ENCODE assay signal across 14 cellular contexts in genomic region chr4:127634181-127634580, GRCh38. TPM values are rescaled to one million over a fixed set of nuclear protein-coding genes. Genes with fewer than 3 reads are reported as not detected.
DNase-seq lines count a peak whose midpoint lies in the region; ATAC-seq and TF ChIP-seq lines count a peak whose summit lies in the region.
"Had no signal": no experiment of that assay in that cellular context is flagged by ENCODE, and none has a peak within 500 bp of the region (broad histone marks: within the 10 kb centered on the region; RNA-seq: fewer than 3 reads in every experiment).

No MANE protein-coding gene starts in this region.

- H3K9me3 Mint-ChIP-seq in HFFc6: no peaks in the 10 kb centered on the region
- H3K9me3 Mint-ChIP-seq: T-helper 1 cell treated with Interleukin-12 subunit alpha and Interleukin-12 subunit beta and Interleukin-4 antibody, amounts not matched to agents 30 μg/mL and 1 μg/mL, for 36 hours had no signal

- no peak for ATAC-seq in thoracic aorta (ENCODE audit: insufficient number of reproducible peaks, low FRiP score, low read depth)
- ATAC-seq: Panc1, sciatic nerve had no signal

- no peaks in the 10 kb centered on the region for H3K79me2 ChIP-seq in hepatocyte

- H3K27ac Mint-ChIP-seq in HFFc6: peak overlapping the region; percentile 62; the same call in 1 of the 2 replicates
- H3K27ac Mint-ChIP-seq: T-helper 1 cell treated with Interleukin-12 subunit alpha and Interleukin-12 subunit beta and Interleukin-4 antibody, amounts not matched to agents 30 μg/mL and 1 μg/mL, for 36 hours had no signal

- H3K4me3 Mint-ChIP-seq in HFFc6: peak overlapping the region; percentile 100

- H3K36me3 ChIP-seq in hepatocyte (replicated peaks; ENCODE audit: insufficient read depth, low read depth): no peaks in the 10 kb centered on the region
- H3K36me3 ChIP-seq in thoracic aorta: no peaks in the 10 kb centered on the region
- H3K36me3 ChIP-seq: adrenal gland, HAP-1 had no signal

- no peak overlapping the region for H3K4me3 ChIP-seq in hepatocyte
- H3K4me3 ChIP-seq in thoracic aorta: peak overlapping the region; percentile 80

- H3K27ac ChIP-seq in hepatocyte (no peak overlapping the region), thoracic aorta (no peak overlapping the region)
- H3K27ac ChIP-seq: adrenal gland had no signal

- TF ChIP-seq CTCF in HFFc6 (IDR thresholded peaks at IDR 0.05) (no peak), hepatocyte (IDR thresholded peaks at IDR 0.05; ENCODE audit: poor library complexity) (no peak), thoracic aorta (IDR thresholded peaks at IDR 0.05) (no peak)

- no peaks in the 10 kb centered on the region; the same call in 1 of the 2 replicates for H3K27me3 Mint-ChIP-seq in HFFc6 (ENCODE audit: insufficient read depth)

- 83% methylated on average over 3 of the region's 3 CpGs for WGBS in hepatocyte (ENCODE audit: low lambda C conversion rate, missing lambda C conversion rate)

- H3K27me3 ChIP-seq in hepatocyte (no peaks in the 10 kb centered on the region), thoracic aorta (replicated peaks; ENCODE audit: insufficient read depth) (no peaks in the 10 kb centered on the region)
- H3K27me3 ChIP-seq: adrenal gland had no signal

- H4K20me1 ChIP-seq in hepatocyte (ENCODE audit: insufficient read depth, poor library complexity, severe bottlenecking): no peaks in the 10 kb centered on the region

- no peaks in the 10 kb centered on the region for H3K9me3 ChIP-seq in hepatocyte (ENCODE audit: low read depth)
- no peaks in the 10 kb centered on the region for H3K9me3 ChIP-seq in thoracic aorta
- H3K9me3 ChIP-seq: adrenal gland, HAP-1 had no signal

- H3K36me3 Mint-ChIP-seq in HFFc6 (ENCODE audit: low read depth): peaks cover 13% of the 10 kb centered on the region; the same call in 1 of the 2 replicates

- peak; percentile 82 for DNase-seq in HFFc6
- peak; percentile 70 for DNase-seq in astrocyte of the hippocampus (ENCODE audit: low read depth, low spot score)
- DNase-seq in hepatocyte (ENCODE audit: low spot score): no peak
- no peak for DNase-seq in thoracic aorta (ENCODE audit: low spot score)
- DNase-seq in MV-4-11 (lab: John Stamatoyannopoulos, UW): no peak
- no peak for DNase-seq in T1000 (lab: John Stamatoyannopoulos, UW)
- no peak for DNase-seq in HK-2 (ENCODE audit: unreplicated experiment)
- DNase-seq: adrenal gland, kidney, NCI-H1417 had no signal

- no peak overlapping the region for H2AFZ ChIP-seq in hepatocyte

- H3K4me1 ChIP-seq in hepatocyte (ENCODE audit: insufficient read depth) (no peaks in the 10 kb centered on the region), thoracic aorta (ENCODE audit: control insufficient read depth in 1 of 2, low read depth in 2 of 2) (peaks cover 5 to 6% of the 10 kb centered on the region in 2 donors)

- peak overlapping the region; percentile 75 for H3K4me2 ChIP-seq in hepatocyte

- H3K4me1 Mint-ChIP-seq in HFFc6 (ENCODE audit: low read depth): peaks cover 28% of the 10 kb centered on the region

- no peaks in the 10 kb centered on the region for H3K9me2 ChIP-seq in hepatocyte (replicated peaks; ENCODE audit: insufficient read depth)

RNA-seq across cellular contexts. Expression of gene INTU, which starts 1.4 kb away (rescaled TPM):
- 1 to 10 TPM; 3.6 to 5.7 (median 5.0) TPM for total RNA-seq in HFFc6 (2021; fragmentation: NEBNext Ultra II Directional; extraction: Animal tissue kit (Norgen Biotek cat#: 25700))
- 7.4 and 9.2 TPM in 2 replicates for total RNA-seq in hepatocyte
- polyA plus RNA-seq in hepatocyte: 2.3 and 3.3 TPM in 2 replicates
- total RNA-seq in thoracic aorta: 10 to 100 TPM; 11.0 to 16.6 TPM

Comparison
In these comparisons a context has a peak if more than half of its experiments do, and no peak if none do; other contexts are left out.
1. DNase-seq: peak in HFFc6 (single experiment) and astrocyte of the hippocampus (single experiment); none in hepatocyte (single experiment), thoracic aorta (single experiment), MV-4-11 (single experiment), T1000 (single experiment) and HK-2 (single experiment).